Comparison of ENCODE assay signal across 8 cellular contexts in genomic region chr12:104986022-104986941, GRCh38. TPM values are rescaled to one million over a fixed set of nuclear protein-coding genes. Genes with fewer than 3 reads are reported as not detected.
DNase-seq lines count a peak whose midpoint lies in the region; ATAC-seq, FAIRE-seq and TF ChIP-seq lines count a peak whose summit lies in the region.

TSS of gene NOPCHAP1 (plus strand) at chr12:104986316. CDS start at chr12:104986353, 37 bp downstream.

- H3K27me3 ChIP-seq in OCI-LY1 (ENCODE audit: insufficient read depth, low read length) (no peaks in the 10 kb centered on the region), mononuclear cell (ENCODE audit: insufficient read depth, low read length) (no peaks in the 10 kb centered on the region)

- H3K9me3 ChIP-seq in OCI-LY1 (ENCODE audit: low read length): no peaks in the 10 kb centered on the region
- no peaks in the 10 kb centered on the region for H3K9me3 ChIP-seq in mononuclear cell (ENCODE audit: low read depth, low read length)

- H4K20me1 ChIP-seq in OCI-LY1 (ENCODE audit: insufficient read depth, low read length): no peaks in the 10 kb centered on the region

- H3K9ac ChIP-seq in OCI-LY1 (ENCODE audit: low read length): peak within 1 kb of the TSS; percentile 64

- DNase-seq in D721Med (ENCODE audit: insufficient read length, low spot score) (peak; percentile 74), HuH-7 (ENCODE audit: low spot score) (peak; percentile 94), epithelial cell of esophagus (ENCODE audit: low read depth) (peak; percentile 89)
- peak; percentile 89 for DNase-seq in activated CD8-positive, alpha-beta memory T cell treated with anti-CD3 and anti-CD28 coated beads, Interleukin-2, amount 50 U/mL, for 48 hours
- DNase-seq in stimulated activated CD8-positive, alpha-beta memory T cell treated with anti-CD3 and anti-CD28 coated beads, Interleukin-2, amount 100 ng/mL, for 48 hours (ENCODE audit: low read depth in 2 of 2): peak; percentile 81 to 85

- H3K79me2 ChIP-seq in OCI-LY1 (ENCODE audit: insufficient read depth, low read length): peaks cover 14% of the 10 kb centered on the region

- ATAC-seq in GM21515 (IDR thresholded peaks at IDR 0.05; ENCODE audit: unreplicated experiment): peak; percentile 94

- no peak for TF ChIP-seq CTCF in D721Med (IDR thresholded peaks at IDR 0.05; ENCODE audit: insufficient read depth, missing control alignments)
- TF ChIP-seq CTCF in OCI-LY1 (IDR thresholded peaks at IDR 0.05; ENCODE audit: low read length): no peak
- TF ChIP-seq CTCF in epithelial cell of esophagus (IDR thresholded peaks at IDR 0.05; ENCODE audit: insufficient read depth, low read depth, low read length, missing control alignments): no peak

- H3K4me1 ChIP-seq in OCI-LY1 (ENCODE audit: insufficient read depth, low read length, severe bottlenecking) (peaks cover 21% of the 10 kb centered on the region), mononuclear cell (ENCODE audit: insufficient read depth, low read length) (peaks cover 18% of the 10 kb centered on the region)

- H3K4me3 ChIP-seq in OCI-LY1 (ENCODE audit: low read depth, low read length, poor library complexity, severe bottlenecking) (peak within 1 kb of the TSS; percentile 79), epithelial cell of esophagus (ENCODE audit: low read length) (peak within 1 kb of the TSS; percentile 77), mononuclear cell (ENCODE audit: low read length) (peak within 1 kb of the TSS; percentile 61)

- H2AFZ ChIP-seq in OCI-LY1 (ENCODE audit: low read length): peak within 1 kb of the TSS; percentile 91; the same call in 1 of the 2 replicates

- no peaks in the 10 kb centered on the region for H3K9me2 ChIP-seq in OCI-LY1 (ENCODE audit: low read depth, low read length)

- no peaks in the 10 kb centered on the region for H3F3A ChIP-seq in OCI-LY1 (ENCODE audit: insufficient read depth, low read length)

- H3K36me3 ChIP-seq in OCI-LY1 (ENCODE audit: insufficient read depth, low read length): peaks cover 23% of the 10 kb centered on the region

- no peak within 1 kb of the TSS for H3K27ac ChIP-seq in OCI-LY1 (ENCODE audit: low read depth, low read length, poor library complexity, severe bottlenecking)

- no peak for FAIRE-seq in D721Med (lab: Jason Lieb, UNC)

- peak within 1 kb of the TSS; percentile 92 for H3K4me2 ChIP-seq in OCI-LY1 (ENCODE audit: low read length)

RNA-seq across cellular contexts. Expression of gene NOPCHAP1, which starts in this region (rescaled TPM):
- total RNA-seq in mononuclear cell: 2.7 TPM
